15 cellular contexts compared by ENCODE assay signal in the genomic region with DNA sequence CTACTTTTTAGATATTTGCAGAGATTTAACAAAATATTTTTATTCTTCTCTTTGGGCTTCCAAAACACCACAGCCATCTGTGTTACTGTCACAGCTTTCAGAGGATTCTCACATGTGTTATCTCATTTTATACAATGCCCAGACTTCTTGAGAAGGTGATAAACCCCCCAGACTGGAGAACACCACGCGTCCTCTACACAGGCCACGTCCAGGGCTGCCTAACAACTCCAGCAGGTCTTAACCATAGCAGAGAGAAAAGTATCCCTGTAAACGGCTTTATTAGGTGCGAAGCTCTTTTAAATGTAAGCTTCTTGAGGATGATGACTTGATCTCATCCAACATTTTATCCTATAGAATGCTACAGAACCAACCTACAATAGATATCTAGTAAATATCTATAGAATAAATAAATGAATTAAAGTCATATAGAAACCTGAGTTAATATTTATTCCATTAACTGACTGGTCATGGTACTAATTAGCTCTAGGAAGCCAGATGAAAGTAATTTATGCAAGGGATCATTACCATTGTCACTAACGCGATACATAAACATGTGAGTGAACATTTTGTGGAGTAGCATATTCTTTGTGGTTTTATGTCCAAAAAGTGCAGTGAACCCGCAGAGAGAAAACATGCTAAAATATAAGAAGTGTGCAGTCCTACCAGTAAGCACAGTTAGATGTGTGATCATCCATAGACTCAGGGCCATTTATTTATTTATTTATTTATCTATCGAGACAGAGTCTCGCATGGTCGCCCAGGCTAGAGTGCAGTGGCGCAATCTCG. TPM values are rescaled to one million over a fixed set of nuclear protein-coding genes. Genes with fewer than 3 reads are reported as not detected.
A peak's percentile ranks its signal among the peaks of the same experiment; 100 is the strongest.
DNase-seq lines count a peak whose midpoint lies in the region; ATAC-seq and TF ChIP-seq lines count a peak whose summit lies in the region.
"Had no signal": no experiment of that assay in that cellular context is flagged by ENCODE, and none has a peak within 500 bp of the region (broad histone marks: within the 10 kb centered on the region; RNA-seq: fewer than 3 reads in every experiment).

No MANE protein-coding gene starts in this region.

- no peaks in the 10 kb centered on the region for H3K27me3 ChIP-seq in thoracic aorta (replicated peaks; ENCODE audit: insufficient read depth)

- peak overlapping the region in 1 of 2 donors; percentile 79 for H3K27ac ChIP-seq in thoracic aorta

- H3K27me3 Mint-ChIP-seq in activated naive CD4-positive, alpha-beta T cell treated with anti-CD3 and anti-CD28 coated beads for 36 hours (ENCODE audit: low read depth): no peaks in the 10 kb centered on the region
- H3K27me3 Mint-ChIP-seq in activated CD8-positive, alpha-beta T cell treated with anti-CD3 and anti-CD28 coated beads for 36 hours: no peaks in the 10 kb centered on the region
- H3K27me3 Mint-ChIP-seq in immature natural killer cell (ENCODE audit: low read depth in 3 of 3): peaks cover 0 to 2% (median 2%) of the 10 kb centered on the region in 3 donors

- no peaks in the 10 kb centered on the region for H3K36me3 ChIP-seq in thoracic aorta

- peak overlapping the region; percentile 58 for H3K4me3 ChIP-seq in thoracic aorta

- H3K4me3 Mint-ChIP-seq in activated naive CD4-positive, alpha-beta T cell treated with anti-CD3 and anti-CD28 coated beads for 36 hours: peak overlapping the region; percentile 93
- H3K4me3 Mint-ChIP-seq in activated CD8-positive, alpha-beta T cell treated with anti-CD3 and anti-CD28 coated beads for 36 hours: peak overlapping the region; percentile 76
- H3K4me3 Mint-ChIP-seq in immature natural killer cell: peak overlapping the region; percentile 65 to 82 (median 78)
- H3K4me3 Mint-ChIP-seq: H9 had no signal

- peaks cover 45% of the 10 kb centered on the region for H3K36me3 Mint-ChIP-seq in activated naive CD4-positive, alpha-beta T cell treated with anti-CD3 and anti-CD28 coated beads for 36 hours (ENCODE audit: low read depth)
- peaks cover 40% of the 10 kb centered on the region for H3K36me3 Mint-ChIP-seq in activated CD8-positive, alpha-beta T cell treated with anti-CD3 and anti-CD28 coated beads for 36 hours (ENCODE audit: low read depth)
- peaks cover 5 to 22% (median 8%) of the 10 kb centered on the region in 3 donors for H3K36me3 Mint-ChIP-seq in immature natural killer cell

- H3K4me1 ChIP-seq in thoracic aorta (ENCODE audit: control insufficient read depth in 1 of 2, low read depth in 2 of 2): peaks cover 23 to 26% of the 10 kb centered on the region in 2 donors

- peaks cover 70% of the 10 kb centered on the region for H3K4me1 Mint-ChIP-seq in activated naive CD4-positive, alpha-beta T cell treated with anti-CD3 and anti-CD28 coated beads for 36 hours (ENCODE audit: low read depth)
- H3K4me1 Mint-ChIP-seq in activated CD8-positive, alpha-beta T cell treated with anti-CD3 and anti-CD28 coated beads for 36 hours (ENCODE audit: low read depth): peaks cover 79% of the 10 kb centered on the region
- H3K4me1 Mint-ChIP-seq in immature natural killer cell: peaks cover 67 to 83% of the 10 kb centered on the region in 2 donors

- no peak for DNase-seq in activated naive CD4-positive, alpha-beta T cell treated with anti-CD3 and anti-CD28 coated beads for 36 hours
- DNase-seq in activated naive CD4-positive, alpha-beta T cell treated with Interleukin-2 at 50 U/mL for 16 hours: no peak
- no peak for DNase-seq in activated CD8-positive, alpha-beta T cell treated with anti-CD3 and anti-CD28 coated beads for 36 hours
- DNase-seq in immature natural killer cell (no peak), thoracic aorta (ENCODE audit: low spot score) (no peak), HEK293T (ENCODE audit: extremely low spot score) (no peak), HuH-7.5 (ENCODE audit: low spot score) (no peak)
- DNase-seq: activated effector memory CD4-positive, alpha-beta T cell treated with anti-CD3 and anti-CD28 coated beads, Interleukin-2, amount 50 U/mL, for 16 hours; cerebellar nuclear complex; DND-41; H9; NCI-H748 treated with DMSO at 0.1 percent for 48 hours had no signal

- TF ChIP-seq CTCF in activated CD8-positive, alpha-beta T cell treated with anti-CD3 and anti-CD28 coated beads for 36 hours (IDR thresholded peaks at IDR 0.05): no peak
- TF ChIP-seq CTCF in thoracic aorta (IDR thresholded peaks at IDR 0.05): no peak

- H3K9me3 Mint-ChIP-seq in activated naive CD4-positive, alpha-beta T cell treated with anti-CD3 and anti-CD28 coated beads for 36 hours: no peaks in the 10 kb centered on the region
- no peaks in the 10 kb centered on the region for H3K9me3 Mint-ChIP-seq in activated CD8-positive, alpha-beta T cell treated with anti-CD3 and anti-CD28 coated beads for 36 hours
- H3K9me3 Mint-ChIP-seq in immature natural killer cell: no peaks in the 10 kb centered on the region
- H3K9me3 Mint-ChIP-seq: H9 had no signal

- H3K9me3 ChIP-seq in thoracic aorta: no peaks in the 10 kb centered on the region

- intact Hi-C loops in activated naive CD4-positive, alpha-beta T cell treated with anti-CD3 and anti-CD28 coated beads for 36 hours (cut with micrococcal nuclease): loop anchor here (5.0 kb wide), 1 partner anchor 733 kb away; no protein-coding TSS in a partner anchor
- intact Hi-C loops in activated CD8-positive, alpha-beta T cell treated with anti-CD3 and anti-CD28 coated beads for 36 hours (cut with micrococcal nuclease): loop anchor here (10.0 kb wide), 1 partner anchor 129 kb away; no protein-coding TSS in a partner anchor

- POLR2A ChIA-PET in activated CD8-positive, alpha-beta T cell treated with anti-CD3 and anti-CD28 coated beads for 36 hours (lab: Charles Lee): interaction anchor here (0.7 to 2.8 kb wide), 5 partner anchors 17 to 166 kb away, joined by 3 to 11 read pairs (median 3); no protein-coding TSS in a partner anchor
- POLR2A ChIA-PET in HEK293T (lab: Yijun Ruan, JAX): no interaction called here

- CTCF ChIA-PET in activated naive CD4-positive, alpha-beta T cell treated with anti-CD3 and anti-CD28 coated beads for 36 hours (lab: Charles Lee): interaction anchor here (0.5 to 6.4 kb wide), 10 partner anchors 9 to 130 kb away, joined by 3 to 59 read pairs (median 6); no protein-coding TSS in a partner anchor
- CTCF ChIA-PET in activated CD8-positive, alpha-beta T cell treated with anti-CD3 and anti-CD28 coated beads for 36 hours (lab: Charles Lee): interaction anchor here (1.4 to 4.2 kb wide), 5 partner anchors 8 to 52 kb away, joined by 4 to 29 read pairs (median 8); no protein-coding TSS in a partner anchor
- CTCF ChIA-PET in HEK293T (lab: Yijun Ruan, JAX): no interaction called here

- peak overlapping the region; percentile 99 for H3K27ac Mint-ChIP-seq in activated naive CD4-positive, alpha-beta T cell treated with anti-CD3 and anti-CD28 coated beads for 36 hours
- H3K27ac Mint-ChIP-seq in activated CD8-positive, alpha-beta T cell treated with anti-CD3 and anti-CD28 coated beads for 36 hours: peak overlapping the region; percentile 93
- H3K27ac Mint-ChIP-seq in immature natural killer cell: peak overlapping the region in 4 of 6 donors; percentile 63 to 92 (median 74)
- H3K27ac Mint-ChIP-seq: H9 had no signal

- no peak for ATAC-seq in activated CD8-positive, alpha-beta T cell treated with anti-CD3 and anti-CD28 coated beads for 36 hours
- ATAC-seq in thoracic aorta (ENCODE audit: insufficient number of reproducible peaks, low FRiP score, low read depth): no peak
- ATAC-seq in HG03457 (IDR thresholded peaks at IDR 0.05; ENCODE audit: unreplicated experiment): no peak

TF ChIP-seq in HEK293T, 16 proteins besides CTCF, POLR2A, EP300 and RAD21:
- no peak for TF ChIP-seq L3MBTL2 (conservative IDR thresholded peaks at IDR 0.05)
- TF ChIP-seq CTBP1 (IDR thresholded peaks at IDR 0.05; ENCODE audit: borderline replicate concordance): no peak
- no peak for TF ChIP-seq FOXK2 (IDR thresholded peaks at IDR 0.05)
- no peak for TF ChIP-seq ELF4 (IDR thresholded peaks at IDR 0.05)
- no peak for TF ChIP-seq TARDBP (IDR thresholded peaks at IDR 0.05)
- TF ChIP-seq FOXM1 (IDR thresholded peaks at IDR 0.05; ENCODE audit: borderline replicate concordance): no peak
- TF ChIP-seq HDGF (IDR thresholded peaks at IDR 0.05; ENCODE audit: borderline replicate concordance): no peak
- no peak for TF ChIP-seq ARNT (IDR thresholded peaks at IDR 0.05)
- TF ChIP-seq FOXA1 (IDR thresholded peaks at IDR 0.05): no peak

RNA-seq across cellular contexts. Expression of a gene that starts 1.8 kb away (rescaled TPM):
- 10 to 100 TPM; 37.4 to 38.8 TPM for total RNA-seq in activated naive CD4-positive, alpha-beta T cell treated with anti-CD3 and anti-CD28 coated beads for 36 hours
- total RNA-seq in activated CD8-positive, alpha-beta T cell treated with anti-CD3 and anti-CD28 coated beads for 36 hours: 10 to 100 TPM in 1 of 2 experiments, 1 to 10 TPM in 1; 8.6 to 10.0 TPM
- 100 to 1,000 TPM in 1 of 3 donors, 10 to 100 TPM in 2; 63.2 to 154 (median 87.1) TPM for polyA plus RNA-seq in immature natural killer cell
- 10 to 100 TPM; 19.6 to 24.5 TPM for total RNA-seq in thoracic aorta
- total RNA-seq: H9 had no signal
- polyA plus RNA-seq: neural cell had no signal

RNA-seq across cellular contexts. Expression of a gene that starts 47.2 kb away (rescaled TPM):
- total RNA-seq in activated naive CD4-positive, alpha-beta T cell treated with anti-CD3 and anti-CD28 coated beads for 36 hours: 1 to 10 TPM; 2.4 TPM
- total RNA-seq in activated CD8-positive, alpha-beta T cell treated with anti-CD3 and anti-CD28 coated beads for 36 hours: 10 to 100 TPM; 11.4 to 11.6 TPM
- 10 to 100 TPM; 10.1 to 30.0 (median 21.1) TPM for polyA plus RNA-seq in immature natural killer cell
- not detected for total RNA-seq in thoracic aorta
- total RNA-seq: H9 had no signal
- polyA plus RNA-seq: AG04450, neural cell had no signal
